ENCODE assay signal across 1 cellular context in the genomic region with DNA sequence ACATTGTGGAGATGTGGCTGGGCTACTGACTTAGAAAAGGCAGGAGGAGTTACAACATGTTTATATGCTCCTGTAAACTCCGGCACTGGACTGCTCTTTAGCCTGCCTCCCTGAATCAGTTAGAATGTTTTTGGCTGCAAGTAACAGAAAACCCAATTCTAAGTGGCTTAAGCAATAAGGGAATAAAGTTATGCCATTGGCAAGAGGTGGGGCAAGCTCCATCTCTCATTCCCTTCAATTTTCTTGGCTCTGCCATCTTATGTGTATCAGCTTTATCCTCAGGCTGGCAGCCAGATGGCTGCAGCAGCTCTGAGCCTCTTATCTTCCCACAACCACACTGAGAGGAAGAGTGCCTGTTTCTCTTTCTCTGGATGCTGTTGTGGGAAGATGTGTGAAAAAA.
TF ChIP-seq lines count a peak whose summit lies in the region.

No MANE protein-coding gene starts in this region.

TF ChIP-seq in GM23338, 12 proteins besides CTCF, POLR2A, EP300 and RAD21 (continued from another document):
- no peak for TF ChIP-seq ZNF462 (CRISPR knock-in tag; IDR thresholded peaks at IDR 0.05)
- TF ChIP-seq REST (IDR thresholded peaks at IDR 0.05; ENCODE audit: unreplicated experiment) = no peak
- TF ChIP-seq POLR2AphosphoS5 (IDR thresholded peaks at IDR 0.05; ENCODE audit: low read depth) = no peak
- no peak for TF ChIP-seq JUNB (IDR thresholded peaks at IDR 0.05; ENCODE audit: unreplicated experiment)
- no peak for TF ChIP-seq EZH2phosphoT487 (IDR thresholded peaks at IDR 0.05; ENCODE audit: unreplicated experiment)
- TF ChIP-seq ZNF331 (CRISPR knock-in tag; IDR thresholded peaks at IDR 0.05; ENCODE audit: low read depth) = no peak
- TF ChIP-seq CREB1 (CRISPR knock-in tag; IDR thresholded peaks at IDR 0.05; ENCODE audit: low read depth) = no peak
- TF ChIP-seq NANOG (IDR thresholded peaks at IDR 0.05; ENCODE audit: borderline replicate concordance) = no peak
